Comparison of ENCODE assay signal across 5 cellular contexts in the genomic region with DNA sequence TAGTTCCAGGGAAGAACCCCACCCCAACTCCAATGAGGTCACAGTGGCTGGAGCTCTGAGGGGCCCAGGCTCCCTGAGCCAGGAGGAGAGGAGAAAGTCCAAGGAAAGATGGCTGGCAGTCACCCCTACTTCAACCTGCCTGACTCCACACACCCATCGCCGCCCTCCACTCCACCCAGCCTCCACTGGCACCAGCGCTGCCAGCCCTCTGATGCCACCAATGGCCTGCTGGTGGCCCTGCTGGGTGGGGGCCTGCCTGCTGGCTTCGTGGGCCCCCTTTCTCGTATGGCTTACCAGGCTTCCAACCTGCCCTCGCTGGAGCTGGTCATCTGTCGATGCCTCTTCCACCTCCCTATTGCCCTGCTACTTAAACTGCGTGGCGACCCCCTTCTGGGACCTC. TPM values are rescaled to one million over a fixed set of nuclear protein-coding genes. Genes with fewer than 3 reads are reported as not detected.
"Had no signal": no experiment of that assay in that cellular context is flagged by ENCODE, and none has a peak within 500 bp of the region (broad histone marks: within the 10 kb centered on the region; RNA-seq: fewer than 3 reads in every experiment).

A gene (plus strand): TSS at position 109 of the 400 bp plus-strand sequence. CDS start 0 bp downstream, at position 109.

RNA-seq across cellular contexts. Expression of the gene that starts here (rescaled TPM):
- total RNA-seq: GM23338, H1, H9, HT-29, IMR-90 had no signal
- polyA plus RNA-seq: GM23338, H1, IMR-90 had no signal
